Comparison of ENCODE assay signal across 10 cellular contexts in the genomic region with DNA sequence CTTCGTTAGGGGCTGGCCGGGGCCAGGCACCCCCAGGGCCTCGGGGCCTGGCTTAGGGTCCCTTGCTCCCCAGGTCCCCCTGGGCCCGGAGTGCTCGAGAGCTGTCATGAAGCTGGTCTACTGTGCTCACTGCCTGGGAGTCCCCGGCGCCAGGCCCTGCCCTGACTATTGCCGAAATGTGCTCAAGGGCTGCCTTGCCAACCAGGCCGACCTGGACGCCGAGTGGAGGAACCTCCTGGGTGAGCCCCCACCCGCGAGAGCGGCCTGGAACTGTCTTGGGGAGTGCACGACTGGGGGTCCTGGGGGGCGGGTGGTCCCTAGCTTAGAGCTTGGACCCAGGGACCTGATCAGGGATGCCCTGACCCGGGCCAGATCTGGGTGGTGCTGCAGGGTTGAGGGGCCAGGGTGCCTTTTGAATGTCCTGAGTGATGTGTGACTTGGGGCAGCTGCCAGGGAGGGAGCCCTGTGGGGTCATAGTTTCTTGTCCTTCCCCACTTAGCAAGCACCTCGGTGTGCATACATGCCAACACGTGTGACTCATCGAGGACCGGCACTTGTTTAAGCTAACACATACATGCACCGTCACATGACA. TPM values are rescaled to one million over a fixed set of nuclear protein-coding genes. Genes with fewer than 3 reads are reported as not detected.
DNase-seq lines count a peak whose midpoint lies in the region; ATAC-seq and TF ChIP-seq lines count a peak whose summit lies in the region.
"Had no signal": no experiment of that assay in that cellular context is flagged by ENCODE, and none has a peak within 500 bp of the region (broad histone marks: within the 10 kb centered on the region; RNA-seq: fewer than 3 reads in every experiment).

No MANE protein-coding gene starts in this region.

- H3K4me1 ChIP-seq in thyroid gland, result no peaks in the 10 kb centered on the region

- H3K4me3 ChIP-seq in coronary artery, result no peak overlapping the region
- H3K4me3 ChIP-seq in thyroid gland (replicated peaks in 1 of 3), result no peak overlapping the region

- H3K9me3 ChIP-seq in thyroid gland, result no peaks in the 10 kb centered on the region

- no peak overlapping the region for H3K27ac ChIP-seq in coronary artery
- H3K27ac ChIP-seq in thyroid gland, result no peak overlapping the region

- no peaks in the 10 kb centered on the region for H3K27me3 ChIP-seq in thyroid gland

- DNase-seq in activated CD4-positive, alpha-beta T cell treated with anti-CD3 and anti-CD28 coated beads for 48 hours, result peak; percentile 0
- DNase-seq in activated CD4-positive, alpha-beta T cell treated with anti-CD3 and anti-CD28 coated beads, Interleukin-2, amount 50 U/mL, for 4 hours, result no peak
- DNase-seq in coronary artery (ENCODE audit: low spot score) (peak; percentile 68), mesenteric fat pad (ENCODE audit: low spot score) (peak; percentile 86), thyroid gland (peak; percentile 0 to 1), mucosa of gallbladder (ENCODE audit: low spot score) (no peak)
- DNase-seq: NCI-H526 treated with DMSO at 0.1 percent for 48 hours, SHP77 treated with DMSO at 0.1 percent for 48 hours had no signal

- no peaks in the 10 kb centered on the region for H3K36me3 ChIP-seq in thyroid gland

- intact Hi-C loops in thyroid gland (cut with DNase I), result no loop called here

- 75 to 95% methylated on average over 5 to 17 of the region's 22 CpGs for WGBS in thyroid gland, 2 donors

- no peak for TF ChIP-seq POLR2A in thyroid gland (IDR thresholded peaks at IDR 0.05)

- TF ChIP-seq CTCF in coronary artery (IDR thresholded peaks at IDR 0.05) (no peak), thyroid gland (IDR thresholded peaks at IDR 0.05) (no peak)

- no peak for ATAC-seq in HG03175 (IDR thresholded peaks at IDR 0.05; ENCODE audit: unreplicated experiment)
- ATAC-seq in GM19467 (IDR thresholded peaks at IDR 0.05; ENCODE audit: unreplicated experiment), result no peak

RNA-seq across cellular contexts. Expression of a gene that starts 27.9 kb away (rescaled TPM):
- total RNA-seq in mesenteric fat pad, result 82.5 TPM
- total RNA-seq in thyroid gland, result 10 to 100 TPM; 14.1 to 35.5 (median 26.8) TPM
- 65.7 TPM for total RNA-seq in mucosa of gallbladder

Comparison
In these comparisons a context has a peak if more than half of its experiments do, and no peak if none do; other contexts are left out.
1. DNase-seq: peak in activated CD4-positive, alpha-beta T cell treated with anti-CD3 and anti-CD28 coated beads for 48 hours (single experiment), coronary artery (single experiment), mesenteric fat pad (single experiment) and thyroid gland (2 of 2); none in activated CD4-positive, alpha-beta T cell treated with anti-CD3 and anti-CD28 coated beads, Interleukin-2, amount 50 U/mL, for 4 hours (0 of 2) and mucosa of gallbladder (single experiment).